2 cellular contexts compared by ENCODE assay signal in genomic region chr1:81114191-81114590, GRCh38.
TF ChIP-seq lines count a peak whose summit lies in the region.

No MANE protein-coding gene starts in this region.

TF ChIP-seq in HCT116, 20 proteins besides CTCF, POLR2A, EP300 and RAD21 (continued from another document):
- TF ChIP-seq ZBTB33 (IDR thresholded peaks at IDR 0.05; ENCODE audit: extremely low read depth, insufficient replicate concordance, low read length) = no peak
- no peak for TF ChIP-seq ATF3 (IDR thresholded peaks at IDR 0.05)
- TF ChIP-seq REST (IDR thresholded peaks at IDR 0.05; ENCODE audit: low read depth) = no peak
- no peak for TF ChIP-seq EZH2phosphoT487 (IDR thresholded peaks at IDR 0.05; ENCODE audit: borderline replicate concordance)
- TF ChIP-seq MAX (IDR thresholded peaks at IDR 0.05) = no peak

TF ChIP-seq in WTC11, 78 proteins besides CTCF, POLR2A, EP300 and RAD21 (continued from another document):
- no peak for TF ChIP-seq ERG (CRISPR knock-in tag; IDR thresholded peaks at IDR 0.05)
- TF ChIP-seq ZNF263 (CRISPR knock-in tag; IDR thresholded peaks at IDR 0.05; ENCODE audit: low read depth) = no peak
- no peak for TF ChIP-seq TCF7 (CRISPR knock-in tag; IDR thresholded peaks at IDR 0.05; ENCODE audit: low read depth)
- TF ChIP-seq ZNF138 (CRISPR knock-in tag; conservative IDR thresholded peaks at IDR 0.05) = no peak
- TF ChIP-seq JAZF1 (CRISPR knock-in tag; IDR thresholded peaks at IDR 0.05) = no peak
- TF ChIP-seq ZNF425 (CRISPR knock-in tag; conservative IDR thresholded peaks at IDR 0.05) = no peak
- TF ChIP-seq SP1 (CRISPR knock-in tag; conservative IDR thresholded peaks at IDR 0.05) = no peak
- TF ChIP-seq NR3C1 (CRISPR knock-in tag; conservative IDR thresholded peaks at IDR 0.05; ENCODE audit: low read depth) = no peak
